Comparison of ENCODE assay signal across 21 cellular contexts in the genomic region with DNA sequence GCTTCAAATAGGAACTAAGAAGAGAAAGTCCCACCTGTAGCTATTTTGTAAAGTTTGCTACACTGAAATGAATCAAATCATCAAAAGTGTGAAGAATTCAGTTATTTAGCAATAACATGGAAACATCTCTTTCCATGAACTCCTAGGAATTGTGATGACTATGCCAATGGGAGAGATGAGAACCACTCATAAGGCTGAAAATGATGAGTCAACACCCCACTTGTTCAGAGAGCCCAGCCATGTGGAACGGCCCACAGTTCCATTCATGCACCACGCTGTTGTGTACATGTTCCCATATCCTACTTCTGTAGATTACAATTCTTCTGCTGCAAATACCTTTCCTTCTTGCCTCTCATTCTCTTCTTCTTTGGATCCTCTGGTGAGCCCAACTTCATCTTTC.
A peak's percentile ranks its signal among the peaks of the same experiment; 100 is the strongest.
DNase-seq lines count a peak whose midpoint lies in the region; ATAC-seq, FAIRE-seq and TF ChIP-seq lines count a peak whose summit lies in the region.
"Had no signal": no experiment of that assay in that cellular context is flagged by ENCODE, and none has a peak within 500 bp of the region (broad histone marks: within the 10 kb centered on the region; RNA-seq: fewer than 3 reads in every experiment).

No MANE protein-coding gene starts in this region.

- H3K27ac ChIP-seq in K562 (ENCODE audit: extremely low read depth, low read depth, low read length): no peak overlapping the region
- H3K27ac ChIP-seq: testis, WERI-Rb-1 had no signal

- in situ Hi-C loops in K562 (cut with MboI): no loop called here

- no peak overlapping the region for H3K4me2 ChIP-seq in K562 (ENCODE audit: insufficient read depth, low read length)

- POLR2A ChIA-PET in K562 (lab: Yijun Ruan, JAX): no interaction called here

- no peak for TF ChIP-seq EP300 in K562 (IDR thresholded peaks at IDR 0.05; ENCODE audit: low read length)

- ATAC-seq in GM21619 (IDR thresholded peaks at IDR 0.05; ENCODE audit: unreplicated experiment): peak; percentile 63
- peak; percentile 67 for ATAC-seq in HG03378 (IDR thresholded peaks at IDR 0.05; ENCODE audit: unreplicated experiment)
- ATAC-seq in K562: no peak
- ATAC-seq in GM19395 (IDR thresholded peaks at IDR 0.05; ENCODE audit: unreplicated experiment): no peak
- ATAC-seq: naive thymus-derived CD8-positive, alpha-beta T cell had no signal

- BruUV-seq in K562 (replicated peaks; lab: Mats Ljungman, UMichigan): no TSS peak

- no peak overlapping the region for H3K9ac ChIP-seq in K562 (ENCODE audit: insufficient read depth in 1 of 2, low read depth in 2 of 2, low read length in 2 of 2)

- no peaks in the 10 kb centered on the region; the same call in 2 of the 3 replicates for H3K79me2 ChIP-seq in K562 (ENCODE audit: control insufficient read depth, insufficient read depth, low read length)

- no peaks in the 10 kb centered on the region; the same call in 1 of the 2 replicates for H4K20me1 ChIP-seq in K562 (replicated peaks; ENCODE audit: control insufficient read depth, insufficient read depth, low read length)

- WGBS in K562 (ENCODE audit: insufficient coverage, low coverage, missing lambda C conversion rate): 0% methylated on average over 2 of the region's 2 CpGs

- no peak for TF ChIP-seq CTCF in K562 (IDR thresholded peaks at IDR 0.05 in 2 of 3, conservative IDR thresholded peaks at IDR 0.05 in 1 of 3; ENCODE audit: insufficient read depth in 2 of 3, low read depth in 1 of 3, low read length in 3 of 3)

- FAIRE-seq in K562 (lab: Jason Lieb, UNC): no peak
- FAIRE-seq: G401.6 had no signal

- H3K27me3 ChIP-seq in K562 (ENCODE audit: control insufficient read depth in 2 of 2, insufficient read depth in 2 of 2, low read length in 2 of 2): peaks cover 4 to 11% of the 10 kb centered on the region in 2 experiments; a peak in 4 of 5 replicates
- H3K27me3 ChIP-seq: testis had no signal

- H3K9me1 ChIP-seq in K562 (ENCODE audit: control insufficient read depth, insufficient read depth, low read length): no peaks in the 10 kb centered on the region

- H3K4me3 ChIP-seq in K562: no peak overlapping the region
- H3K4me3 ChIP-seq: testis had no signal

- TF ChIP-seq RAD21 in K562 (CRISPR knock-in tag; conservative IDR thresholded peaks at IDR 0.05 in 1 of 2, IDR thresholded peaks at IDR 0.05 in 1 of 2): no peak

- no peaks in the 10 kb centered on the region for H3K4me1 ChIP-seq in K562 (replicated peaks in 1 of 2; ENCODE audit: control insufficient read depth in 2 of 2, insufficient read depth in 2 of 2, low read length in 2 of 2)
- H3K4me1 ChIP-seq: testis had no signal

- H3K9me3 ChIP-seq in K562 (replicated peaks; ENCODE audit: control insufficient read depth, insufficient read depth, low read depth, low read length): no peaks in the 10 kb centered on the region
- H3K9me3 ChIP-seq: testis had no signal

- intact Hi-C loops in K562 (cut with micrococcal nuclease): no loop called here

- CTCF ChIA-PET in K562 (lab: Yijun Ruan, JAX; ENCODE audit: low intra/inter-chr PET ratio): no interaction called here

- no peaks in the 10 kb centered on the region for H3K36me3 ChIP-seq in K562 (ENCODE audit: control insufficient read depth, insufficient read depth, low read length)
- H3K36me3 ChIP-seq: WERI-Rb-1 had no signal

- no peak for TF ChIP-seq POLR2A in K562 (conservative IDR thresholded peaks at IDR 0.05)

- DNase-seq in DMS53 (lab: John Stamatoyannopoulos, UW): peak; percentile 85
- no peak for DNase-seq in K562 (ENCODE audit: extremely low read depth in 1 of 4, low spot score in 3 of 4)
- no peak for DNase-seq in activated CD4-positive, alpha-beta T cell treated with anti-CD3 and anti-CD28 coated beads, Interleukin-2, amount 50 U/mL, for 1 hour
- no peak for DNase-seq in stimulated activated CD4-positive, alpha-beta T cell treated with anti-CD3 and anti-CD28 coated beads, Interleukin-4, amount 100 ng/mL, for 24 hours
- no peak for DNase-seq in NCI-H2227 treated with DMSO at 0.1 percent for 48 hours (lab: John Stamatoyannopoulos, UW)
- DNase-seq: activated CD8-positive, alpha-beta memory T cell treated with anti-CD3 and anti-CD28 coated beads for 24 hours; activated naive CD8-positive, alpha-beta T cell treated with anti-CD3 and anti-CD28 coated beads for 36 hours; COR-L47; erythroblast; immature natural killer cell; mammary epithelial cell; naive thymus-derived CD8-positive, alpha-beta T cell; NCI-H1092; posterior cingulate gyrus; SHP77; testis; WERI-Rb-1 had no signal

- H2AFZ ChIP-seq in K562 (ENCODE audit: low read depth, low read length): no peak overlapping the region

TF ChIP-seq in K562, 482 proteins besides CTCF, POLR2A, EP300 and RAD21:
- TF ChIP-seq RBM25 (IDR thresholded peaks at IDR 0.05; ENCODE audit: low read depth, low read length, severe bottlenecking) (no peak), ZNF316 (IDR thresholded peaks at IDR 0.05) (peak; percentile 32; the same call in 1 of the 2 replicates), MAFG (tag; conservative IDR thresholded peaks at IDR 0.05) (0 out of 2 replicates have a peak, but pooled peaks have one; percentile 6), C11orf30 (IDR thresholded peaks at IDR 0.05; ENCODE audit: low read depth) (0 out of 2 replicates have a peak, but pooled peaks have one; percentile 8)
TF ChIP-seq in K562: peak in this region for 3.

Comparison
In these comparisons a context has a peak if more than half of its experiments do, and no peak if none do; other contexts are left out.
1. ATAC-seq: peak in GM21619 (single experiment) and HG03378 (single experiment); none in K562 (single experiment) and GM19395 (single experiment).